Comparison of ENCODE assay signal across 24 cellular contexts in the genomic region with DNA sequence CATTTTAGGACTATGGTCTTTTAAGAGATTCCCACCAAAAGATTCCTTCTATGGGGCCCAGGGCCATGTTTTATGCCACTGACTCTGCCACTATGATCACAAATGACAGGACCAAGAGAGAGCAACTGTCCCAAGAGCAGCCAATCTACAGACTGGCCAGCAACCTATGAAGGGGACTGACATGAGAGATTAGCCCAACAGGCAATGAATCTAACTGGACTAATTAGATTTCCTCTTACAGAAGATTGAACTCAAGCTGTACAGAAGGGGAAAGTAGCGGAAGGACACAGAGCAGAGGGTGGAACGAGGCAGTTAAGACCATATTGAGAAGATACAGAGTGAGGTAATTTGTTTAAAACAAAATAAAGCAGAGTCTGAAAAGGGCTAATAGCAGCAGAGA. TPM values are rescaled to one million over a fixed set of nuclear protein-coding genes. Genes with fewer than 3 reads are reported as not detected.
DNase-seq lines count a peak whose midpoint lies in the region; ATAC-seq and TF ChIP-seq lines count a peak whose summit lies in the region.
"Had no signal": no experiment of that assay in that cellular context is flagged by ENCODE, and none has a peak within 500 bp of the region (broad histone marks: within the 10 kb centered on the region; RNA-seq: fewer than 3 reads in every experiment).

No MANE protein-coding gene starts in this region.

- no peaks in the 10 kb centered on the region for H3K27me3 ChIP-seq in CD8-positive, alpha-beta T cell (ENCODE audit: insufficient read depth, low read length)
- H3K27me3 ChIP-seq in adrenal gland: no peaks in the 10 kb centered on the region
- no peaks in the 10 kb centered on the region for H3K27me3 ChIP-seq in A673 (replicated peaks; ENCODE audit: insufficient read depth, low read depth, low read length, poor library complexity)
- H3K27me3 ChIP-seq: BLaER1 treated with 17β-estradiol and CSF1 and Interleukin-3, amounts not matched to agents 10 nM and 100 nM; Peyer's patch had no signal

- 87 to 97% (median 93%) methylated on average over 2 of the region's 2 CpGs for WGBS in adrenal gland, 4 donors

- POLR2A ChIA-PET in CD8-positive, alpha-beta T cell (lab: Charles Lee): interaction anchor here (1.6 kb wide), 1 partner anchor 19 kb away, joined by 4 read pairs; no protein-coding TSS in a partner anchor
- POLR2A ChIA-PET in A673 (lab: Charles Lee; ENCODE audit: low non-redundant PET): no interaction called here

- CTCF ChIA-PET in CD8-positive, alpha-beta T cell (lab: Charles Lee): interaction anchor here (0.7 to 2.1 kb wide), 2 partner anchors 14 to 19 kb away, joined by 3 to 7 read pairs; no protein-coding TSS in a partner anchor
- CTCF ChIA-PET in A673 (lab: Charles Lee): no interaction called here

- no peaks in the 10 kb centered on the region for H3K4me1 ChIP-seq in CD8-positive, alpha-beta T cell (ENCODE audit: insufficient read depth, low read length)
- H3K4me1 ChIP-seq in adrenal gland (replicated peaks in 1 of 2) (no peaks in the 10 kb centered on the region), A673 (ENCODE audit: insufficient read depth, low read length, poor library complexity, severe bottlenecking) (no peaks in the 10 kb centered on the region)
- H3K4me1 ChIP-seq: BLaER1 treated with 17β-estradiol and CSF1 and Interleukin-3, amounts not matched to agents 10 nM and 100 nM; Peyer's patch had no signal

- no peak for TF ChIP-seq POLR2A in adrenal gland (IDR thresholded peaks at IDR 0.05)

- H3K4me3 ChIP-seq in CD8-positive, alpha-beta T cell (ENCODE audit: low read depth, low read length): no peak overlapping the region
- H3K4me3 ChIP-seq in adrenal gland: no peak overlapping the region
- no peak overlapping the region for H3K4me3 ChIP-seq in A673 (ENCODE audit: low read depth, low read length, poor library complexity, severe bottlenecking)
- H3K4me3 ChIP-seq: BLaER1 treated with 17β-estradiol and CSF1 and Interleukin-3, amounts not matched to agents 10 nM and 100 nM; Peyer's patch; SK-N-MC had no signal

- H3K4me1 Mint-ChIP-seq in activated T-cell treated with anti-CD3 and anti-CD28 coated beads, Interleukin-2, amount 50 U/mL, for 24 hours (ENCODE audit: low read depth): peaks cover 40% of the 10 kb centered on the region
- H3K4me1 Mint-ChIP-seq in CD8-positive, alpha-beta T cell (ENCODE audit: low read depth): peaks cover 40% of the 10 kb centered on the region
- H3K4me1 Mint-ChIP-seq in endothelial cell (ENCODE audit: unreplicated experiment): peaks cover 8% of the 10 kb centered on the region

- no peak overlapping the region for H3K4me3 Mint-ChIP-seq in activated T-cell treated with anti-CD3 and anti-CD28 coated beads, Interleukin-2, amount 50 U/mL, for 24 hours
- H3K4me3 Mint-ChIP-seq in CD8-positive, alpha-beta T cell: no peak overlapping the region
- H3K4me3 Mint-ChIP-seq in endothelial cell (ENCODE audit: unreplicated experiment): no peak overlapping the region

- no peak overlapping the region for H3K27ac ChIP-seq in CD8-positive, alpha-beta T cell (ENCODE audit: low read depth, low read length)
- H3K27ac ChIP-seq in adrenal gland: no peak overlapping the region
- no peak overlapping the region for H3K27ac ChIP-seq in A673 (ENCODE audit: low read depth, low read length, poor library complexity, severe bottlenecking)
- H3K27ac ChIP-seq: BLaER1 treated with 17β-estradiol and CSF1 and Interleukin-3, amounts not matched to agents 10 nM and 100 nM; Peyer's patch; SK-N-MC had no signal

- H3K27ac Mint-ChIP-seq in activated T-cell treated with anti-CD3 and anti-CD28 coated beads, Interleukin-2, amount 50 U/mL, for 24 hours: peak overlapping the region; percentile 1
- peak overlapping the region; percentile 23 for H3K27ac Mint-ChIP-seq in CD8-positive, alpha-beta T cell
- H3K27ac Mint-ChIP-seq in endothelial cell (ENCODE audit: unreplicated experiment): peak overlapping the region; percentile 28

- no peaks in the 10 kb centered on the region for H3K27me3 Mint-ChIP-seq in activated T-cell treated with anti-CD3 and anti-CD28 coated beads, Interleukin-2, amount 50 U/mL, for 24 hours
- H3K27me3 Mint-ChIP-seq in CD8-positive, alpha-beta T cell (ENCODE audit: low read depth): no peaks in the 10 kb centered on the region
- H3K27me3 Mint-ChIP-seq in endothelial cell (ENCODE audit: unreplicated experiment): no peaks in the 10 kb centered on the region
- H3K27me3 Mint-ChIP-seq: CD4-positive, alpha-beta memory T cell had no signal

- ATAC-seq in CD8-positive, alpha-beta T cell: no peak

- no peak for TF ChIP-seq CTCF in CD8-positive, alpha-beta T cell (IDR thresholded peaks at IDR 0.05)
- TF ChIP-seq CTCF in endothelial cell (IDR thresholded peaks at IDR 0.05; ENCODE audit: unreplicated experiment): no peak
- no peak for TF ChIP-seq CTCF in adrenal gland (IDR thresholded peaks at IDR 0.05)
- TF ChIP-seq CTCF in A673 (conservative IDR thresholded peaks at IDR 0.05; ENCODE audit: low read depth, low read length): no peak

- intact Hi-C loops in CD8-positive, alpha-beta T cell (cut with DNase I, micrococcal nuclease): no loop called here
- intact Hi-C loops in adrenal gland (cut with DNase I) (no loop called here), A673 (cut with micrococcal nuclease; ENCODE audit: unreplicated experiment) (no loop called here)

- no TSS peak for BruUV-seq in A673 (replicated peaks; lab: Mats Ljungman, UMichigan)

- DNase-seq in activated T-cell treated with anti-CD3 and anti-CD28 coated beads, Interleukin-2, amount 50 U/mL, for 24 hours: no peak
- DNase-seq in activated T-cell treated with anti-CD3 and anti-CD28 coated beads, Interleukin-2, amount 50 U/mL, for 48 hours: no peak
- no peak for DNase-seq in CD8-positive, alpha-beta T cell
- DNase-seq in SK-N-DZ (ENCODE audit: low spot score) (peak; percentile 94), endothelial cell (ENCODE audit: low spot score) (no peak), adrenal gland (no peak), A673 (ENCODE audit: low spot score) (no peak), OCI-M2 (lab: John Stamatoyannopoulos, UW; ENCODE audit: unreplicated experiment) (no peak)
- DNase-seq: 8988T; Caco-2; CD4-positive, alpha-beta memory T cell; DMS79; EL; GF-D8; Karpas-422; MV-4-11; NCI-H1105; NCI-H2029 treated with DMSO at 0.1 percent for 48 hours; NCI-H446 treated with DMSO at 0.1 percent for 48 hours; NCI-H526; Peyer's patch; SHP77 treated with DMSO at 0.1 percent for 48 hours had no signal

- no peaks in the 10 kb centered on the region for H3K9me3 Mint-ChIP-seq in activated T-cell treated with anti-CD3 and anti-CD28 coated beads, Interleukin-2, amount 50 U/mL, for 24 hours
- no peaks in the 10 kb centered on the region for H3K9me3 Mint-ChIP-seq in CD8-positive, alpha-beta T cell
- no peaks in the 10 kb centered on the region for H3K9me3 Mint-ChIP-seq in endothelial cell (ENCODE audit: unreplicated experiment)

- H3K36me3 Mint-ChIP-seq in activated T-cell treated with anti-CD3 and anti-CD28 coated beads, Interleukin-2, amount 50 U/mL, for 24 hours (ENCODE audit: low read depth): peaks cover 51% of the 10 kb centered on the region
- peaks cover 43% of the 10 kb centered on the region for H3K36me3 Mint-ChIP-seq in CD8-positive, alpha-beta T cell
- no peaks in the 10 kb centered on the region for H3K36me3 Mint-ChIP-seq in endothelial cell (ENCODE audit: low read depth, unreplicated experiment)

- no peaks in the 10 kb centered on the region for H3K9me3 ChIP-seq in CD8-positive, alpha-beta T cell (ENCODE audit: low read length)
- H3K9me3 ChIP-seq in adrenal gland (replicated peaks in 1 of 3) (no peaks in the 10 kb centered on the region), A673 (ENCODE audit: low read depth, low read length, poor library complexity, severe bottlenecking) (no peaks in the 10 kb centered on the region)
- H3K9me3 ChIP-seq: BLaER1 treated with 17β-estradiol and CSF1 and Interleukin-3, amounts not matched to agents 10 nM and 100 nM; Caco-2; Peyer's patch had no signal

- H3K36me3 ChIP-seq in CD8-positive, alpha-beta T cell (ENCODE audit: insufficient read depth, low read length): peaks cover 6% of the 10 kb centered on the region
- H3K36me3 ChIP-seq in adrenal gland (replicated peaks in 1 of 2) (no peaks in the 10 kb centered on the region), A673 (ENCODE audit: insufficient read depth, low read length, poor library complexity, severe bottlenecking) (peaks cover 13% of the 10 kb centered on the region)

RNA-seq across cellular contexts. Expression of gene ZNF800, which starts 25.8 kb away (rescaled TPM):
- 10 to 100 TPM; 80.7 to 82.5 TPM for total RNA-seq in CD8-positive, alpha-beta T cell
- polyA plus RNA-seq in SK-N-DZ (2014; cell fraction: cytosol; rRNA removed): 6.8 and 8.8 TPM in 2 replicates
- 10.6 and 13.0 TPM in 2 replicates for polyA plus RNA-seq in SK-N-DZ (2014; cell fraction: nucleus; rRNA removed)
- total RNA-seq in endothelial cell (ENCODE audit: unreplicated experiment) (29.4 TPM), adrenal gland (10 to 100 TPM; 17.5 to 41.6 (median 30.5) TPM), A673 (2021) (23.0 and 25.7 TPM in 2 replicates)
- polyA plus RNA-seq in adrenal gland: 10 to 100 TPM; 11.0 to 21.5 (median 15.4) TPM
